7 cellular contexts compared by ENCODE assay signal in genomic region chr3:86990734-86991481, GRCh38. TPM values are rescaled to one million over a fixed set of nuclear protein-coding genes. Genes with fewer than 3 reads are reported as not detected.
A peak's percentile ranks its signal among the peaks of the same experiment; 100 is the strongest.
DNase-seq lines count a peak whose midpoint lies in the region; ATAC-seq and TF ChIP-seq lines count a peak whose summit lies in the region.

VGLL3 (minus strand) TSS chr3:86991149; CDS start chr3:86990743, 406 bp downstream.

- ATAC-seq in GM18502 (IDR thresholded peaks at IDR 0.05; ENCODE audit: poor library complexity, unreplicated experiment): peak; percentile 64
- peak; percentile 59 for ATAC-seq in HG03521 (IDR thresholded peaks at IDR 0.05; ENCODE audit: unreplicated experiment)
- peak; percentile 67 for ATAC-seq in omental fat pad (ENCODE audit: low FRiP score)

- DNase-seq in activated CD8-positive, alpha-beta memory T cell treated with anti-CD3 and anti-CD28 coated beads, Interleukin-2, amount 50 U/mL, for 4 hours: peak; percentile 13
- DNase-seq in globus pallidus (ENCODE audit: low spot score) (peak; percentile 8), omental fat pad (ENCODE audit: low spot score) (no peak), cerebellar cortex (ENCODE audit: low spot score) (no peak), RKO (ENCODE audit: low spot score) (no peak)

- TF ChIP-seq CTCF in omental fat pad (IDR thresholded peaks at IDR 0.05): no peak

RNA-seq across cellular contexts. Expression of gene VGLL3, which starts in this region (rescaled TPM):
- total RNA-seq in omental fat pad: 10 to 100 TPM; 36.9 to 99.6 (median 70.9) TPM

Comparison
In these comparisons a context has a peak if more than half of its experiments do, and no peak if none do; other contexts are left out.
1. DNase-seq: peak in activated CD8-positive, alpha-beta memory T cell treated with anti-CD3 and anti-CD28 coated beads, Interleukin-2, amount 50 U/mL, for 4 hours (single experiment) and globus pallidus (single experiment); none in omental fat pad (single experiment), cerebellar cortex (single experiment) and RKO (single experiment).
2. Peak in every context shown above with its lines, with median percentiles within 50 percentile points of each other: ATAC-seq.